8 cellular contexts compared by ENCODE assay signal in the genomic region with DNA sequence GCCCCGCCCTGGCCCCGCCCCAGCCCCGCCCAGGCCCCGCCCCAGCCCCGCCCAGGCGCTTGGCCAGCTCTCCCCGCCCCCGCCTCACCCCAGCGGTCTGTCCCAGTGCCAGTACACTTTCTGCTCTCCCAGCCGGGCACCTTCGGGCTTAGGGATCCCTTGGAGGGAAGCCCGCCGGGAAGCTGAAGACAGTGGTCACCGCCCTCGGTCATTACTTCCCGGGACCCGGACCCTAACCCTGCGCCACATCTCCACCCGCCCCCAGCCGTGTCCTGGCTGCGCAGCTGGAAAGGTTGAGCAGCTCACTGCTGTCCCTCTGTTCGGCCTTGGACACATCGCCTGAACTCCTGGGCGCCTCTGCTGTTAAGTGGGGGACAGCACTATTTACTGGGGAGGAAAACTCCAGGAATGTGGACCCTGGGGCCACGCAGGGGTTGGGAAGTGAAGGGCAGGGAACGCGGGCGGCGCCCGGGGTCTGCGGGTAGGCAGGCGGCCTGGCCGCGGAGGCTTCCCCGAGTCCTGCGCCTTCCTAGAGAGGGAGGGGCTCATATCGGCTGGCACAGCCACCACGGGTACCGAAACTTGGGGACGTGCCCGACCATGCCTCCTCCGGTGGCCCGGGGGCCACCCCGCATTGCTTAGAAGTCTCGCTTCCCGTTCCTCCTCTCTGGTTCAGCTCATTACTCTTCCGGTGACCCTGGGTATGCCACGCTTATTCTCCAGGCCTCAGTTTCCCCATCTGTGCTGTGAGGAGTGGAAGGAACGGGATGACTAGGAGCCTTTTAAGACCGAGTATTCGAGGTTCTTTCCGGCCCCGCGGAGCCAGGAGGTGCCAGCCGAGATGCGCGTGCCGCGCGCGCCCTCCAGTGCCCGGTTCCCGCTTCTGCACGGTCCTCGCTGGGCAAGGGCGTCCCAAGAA.
DNase-seq lines count a peak whose midpoint lies in the region; ATAC-seq and TF ChIP-seq lines count a peak whose summit lies in the region.

No MANE protein-coding gene starts in this region.

- DNase-seq in AG10803 (ENCODE audit: low read depth) (peak; percentile 57), NCI-H510A (lab: John Stamatoyannopoulos, UW) (peak; percentile 42), lower lobe of right lung (peak; percentile 87)
- DNase-seq in activated CD8-positive, alpha-beta T cell treated with anti-CD3 and anti-CD28 coated beads for 36 hours: peak; percentile 87
- DNase-seq in effector CD4-positive, alpha-beta T cell: peak; percentile 69
- DNase-seq in stimulated activated CD4-positive, alpha-beta T cell treated with anti-CD3 and anti-CD28 coated beads, Interleukin-4, amount 100 ng/mL, for 48 hours (ENCODE audit: low read depth in 2 of 2): peak; percentile 70 to 77

- peak; percentile 99 for TF ChIP-seq CTCF in AG10803 (conservative IDR thresholded peaks at IDR 0.05; ENCODE audit: low read length)
- peak; percentile 100 for TF ChIP-seq CTCF in activated CD8-positive, alpha-beta T cell treated with anti-CD3 and anti-CD28 coated beads for 36 hours (IDR thresholded peaks at IDR 0.05)
- TF ChIP-seq CTCF in lower lobe of right lung (IDR thresholded peaks at IDR 0.05): peak; percentile 93

- H3K36me3 Mint-ChIP-seq in activated CD8-positive, alpha-beta T cell treated with anti-CD3 and anti-CD28 coated beads for 36 hours (ENCODE audit: low read depth): no peaks in the 10 kb centered on the region

- peak; percentile 88 for ATAC-seq in GM18867 (IDR thresholded peaks at IDR 0.05; ENCODE audit: unreplicated experiment)
- ATAC-seq in HG03103 (IDR thresholded peaks at IDR 0.05; ENCODE audit: low read depth, unreplicated experiment): peak; percentile 75
- ATAC-seq in activated CD8-positive, alpha-beta T cell treated with anti-CD3 and anti-CD28 coated beads for 36 hours: peak; percentile 89
- peak; percentile 92 to 95 for ATAC-seq in lower lobe of right lung

- H3K9me3 ChIP-seq in lower lobe of right lung: no peaks in the 10 kb centered on the region

- H3K27me3 ChIP-seq in lower lobe of right lung (ENCODE audit: low read depth): no peaks in the 10 kb centered on the region

- H3K4me1 Mint-ChIP-seq in activated CD8-positive, alpha-beta T cell treated with anti-CD3 and anti-CD28 coated beads for 36 hours (ENCODE audit: low read depth): peaks cover 15% of the 10 kb centered on the region

- peak overlapping the region; percentile 89 for H3K27ac Mint-ChIP-seq in activated CD8-positive, alpha-beta T cell treated with anti-CD3 and anti-CD28 coated beads for 36 hours

- H3K4me3 Mint-ChIP-seq in activated CD8-positive, alpha-beta T cell treated with anti-CD3 and anti-CD28 coated beads for 36 hours: peak overlapping the region; percentile 88

- POLR2A ChIA-PET in activated CD8-positive, alpha-beta T cell treated with anti-CD3 and anti-CD28 coated beads for 36 hours (lab: Charles Lee): interaction anchor here (1.1 kb wide), 1 partner anchor 12 kb away, joined by 3 read pairs; no protein-coding TSS in a partner anchor

- peak overlapping the region; percentile 57 for H3K4me3 ChIP-seq in AG10803 (ENCODE audit: low read length)
- peak overlapping the region; percentile 71 for H3K4me3 ChIP-seq in lower lobe of right lung

- H3K9me3 Mint-ChIP-seq in activated CD8-positive, alpha-beta T cell treated with anti-CD3 and anti-CD28 coated beads for 36 hours: no peaks in the 10 kb centered on the region

- intact Hi-C loops in activated CD8-positive, alpha-beta T cell treated with anti-CD3 and anti-CD28 coated beads for 36 hours (cut with micrococcal nuclease): loop anchor here (1.0 to 10.0 kb wide), 4 partner anchors 120 to 532 kb away; partner anchors contain the start of gene GYPC
- intact Hi-C loops in lower lobe of right lung (cut with DNase I): no loop called here

- no peaks in the 10 kb centered on the region for H3K36me3 ChIP-seq in lower lobe of right lung

- CTCF ChIA-PET in activated CD8-positive, alpha-beta T cell treated with anti-CD3 and anti-CD28 coated beads for 36 hours (lab: Charles Lee): interaction anchor here (0.6 to 5.6 kb wide), 28 partner anchors 9 to 961 kb away, joined by 3 to 116 read pairs (median 4); partner anchors contain the start of gene GYPC

- peak overlapping the region; percentile 74 for H3K27ac ChIP-seq in lower lobe of right lung

- H3K4me1 ChIP-seq in lower lobe of right lung: peaks cover 16% of the 10 kb centered on the region

- peaks cover 6% of the 10 kb centered on the region for H3K27me3 Mint-ChIP-seq in activated CD8-positive, alpha-beta T cell treated with anti-CD3 and anti-CD28 coated beads for 36 hours

Comparison
In these comparisons a context has a peak if more than half of its experiments do, and no peak if none do; other contexts are left out.
1. Peak in every context shown above with its lines: DNase-seq, ATAC-seq, H3K4me3 ChIP-seq and H3K27ac ChIP-seq.